In genomic region chr1:240466509-240466908, GRCh38 we compare ENCODE assay signal across 15 cellular contexts.
DNase-seq lines count a peak whose midpoint lies in the region; ATAC-seq and TF ChIP-seq lines count a peak whose summit lies in the region.
"Had no signal": no experiment of that assay in that cellular context is flagged by ENCODE, and none has a peak within 500 bp of the region (broad histone marks: within the 10 kb centered on the region; RNA-seq: fewer than 3 reads in every experiment).

No MANE protein-coding gene starts in this region.

- H3K36me3 ChIP-seq in GM23338 (ENCODE audit: insufficient read depth) (no peaks in the 10 kb centered on the region), KMS-11 (ENCODE audit: insufficient read depth) (no peaks in the 10 kb centered on the region), mesendoderm (ENCODE audit: control insufficient read depth, insufficient read depth, low read length) (no peaks in the 10 kb centered on the region)
- H3K36me3 ChIP-seq: BE2C, HAP-1 had no signal

- H3K23ac ChIP-seq in mesendoderm (ENCODE audit: low read length): no peak overlapping the region

- H3K79me2 ChIP-seq in GM23338 (replicated peaks; ENCODE audit: insufficient read depth) (no peaks in the 10 kb centered on the region), KMS-11 (ENCODE audit: insufficient read depth, low read depth) (no peaks in the 10 kb centered on the region), mesendoderm (ENCODE audit: control insufficient read depth, insufficient read depth, low read length) (no peaks in the 10 kb centered on the region)

- no peak overlapping the region for H3K4ac ChIP-seq in mesendoderm (ENCODE audit: low read depth, low read length)

- H3K36me3 Mint-ChIP-seq in GM23338 (ENCODE audit: low read depth): no peaks in the 10 kb centered on the region
- H3K36me3 Mint-ChIP-seq: CD8-positive, alpha-beta memory T cell had no signal

- H3K56ac ChIP-seq in mesendoderm (ENCODE audit: low read length): no peak overlapping the region

- H2BK15ac ChIP-seq in mesendoderm (replicated peaks; ENCODE audit: low read depth): no peak overlapping the region

- peaks cover 17% of the 10 kb centered on the region for H3K4me1 Mint-ChIP-seq in GM23338
- peaks cover 10% of the 10 kb centered on the region for H3K4me1 Mint-ChIP-seq in stimulated activated naive CD8-positive, alpha-beta T cell treated with anti-CD3 and anti-CD28 coated beads, Interleukin-15, amount 100 ng/mL, for 72 hours

- WGBS in mesendoderm (ENCODE audit: extremely low coverage, insufficient coverage, low lambda C conversion rate): no CpG with 5 or more reads among the region's 4 CpGs

- H3K4me3 ChIP-seq in GM23338 (no peak overlapping the region), KMS-11 (IDR thresholded peaks at IDR 0.05; ENCODE audit: insufficient read depth, low read depth, low read length) (no peak overlapping the region), mesendoderm (ENCODE audit: low read length) (no peak overlapping the region), coronary artery (no peak overlapping the region)
- H3K4me3 ChIP-seq: A549, HAP-1 had no signal

- no peak for ATAC-seq in GM23338
- ATAC-seq in stimulated activated naive CD8-positive, alpha-beta T cell treated with anti-CD3 and anti-CD28 coated beads, Interleukin-15, amount 100 ng/mL, for 72 hours: no peak
- ATAC-seq: A549 had no signal

- no peaks in the 10 kb centered on the region for H3F3A ChIP-seq in GM23338 (replicated peaks; ENCODE audit: low read depth)

- H3K4me1 ChIP-seq in GM23338 (ENCODE audit: insufficient read depth): no peaks in the 10 kb centered on the region
- H3K4me1 ChIP-seq in KMS-11 (ENCODE audit: low read depth, poor library complexity, severe bottlenecking): peaks cover 30% of the 10 kb centered on the region
- H3K4me1 ChIP-seq in mesendoderm (ENCODE audit: control insufficient read depth, low read depth, low read length): peaks cover 6% of the 10 kb centered on the region
- H3K4me1 ChIP-seq: A549, Caco-2, HAP-1 had no signal

- TF ChIP-seq CTCF in GM23338 (conservative IDR thresholded peaks at IDR 0.05; ENCODE audit: low read depth in 2 of 2): no peak
- TF ChIP-seq CTCF in KMS-11 (conservative IDR thresholded peaks at IDR 0.05; ENCODE audit: low read depth, low read length): no peak
- no peak for TF ChIP-seq CTCF in coronary artery (IDR thresholded peaks at IDR 0.05)

- no peaks in the 10 kb centered on the region for H3K79me1 ChIP-seq in mesendoderm (ENCODE audit: low read length)

- H3K27ac ChIP-seq in GM23338 (ENCODE audit: low read depth): no peak overlapping the region
- no peak overlapping the region for H3K27ac ChIP-seq in KMS-11
- H3K27ac ChIP-seq in mesendoderm (ENCODE audit: low read depth, low read length): no peak overlapping the region
- H3K27ac ChIP-seq in coronary artery: no peak overlapping the region
- H3K27ac ChIP-seq: A549, HL-60 had no signal

- H2AFZ ChIP-seq in GM23338 (no peak overlapping the region), KMS-11 (ENCODE audit: low read depth) (no peak overlapping the region)

- H3K9me2 ChIP-seq in GM23338 (ENCODE audit: insufficient read depth): no peaks in the 10 kb centered on the region

- H3K4me2 ChIP-seq in GM23338: no peak overlapping the region
- peak overlapping the region; percentile 33; the same call in 1 of the 2 replicates for H3K4me2 ChIP-seq in KMS-11
- no peak overlapping the region for H3K4me2 ChIP-seq in mesendoderm (ENCODE audit: low read length)
- H3K4me2 ChIP-seq: A549 had no signal

- no peak overlapping the region for H4K8ac ChIP-seq in mesendoderm (ENCODE audit: low read depth, low read length)

- H3K9ac ChIP-seq in KMS-11: no peak overlapping the region
- H3K9ac ChIP-seq in mesendoderm (ENCODE audit: low read length): no peak overlapping the region

- H3K27ac Mint-ChIP-seq in GM23338: peak overlapping the region; percentile 25; the same call in 1 of the 2 replicates
- no peak overlapping the region for H3K27ac Mint-ChIP-seq in stimulated activated naive CD8-positive, alpha-beta T cell treated with anti-CD3 and anti-CD28 coated beads, Interleukin-15, amount 100 ng/mL, for 72 hours
- H3K27ac Mint-ChIP-seq: CD8-positive, alpha-beta memory T cell had no signal

- H3K18ac ChIP-seq in mesendoderm (ENCODE audit: low read length): peak overlapping the region; percentile 64

- no peaks in the 10 kb centered on the region for H3K27me3 ChIP-seq in GM23338 (ENCODE audit: insufficient read depth)
- H3K27me3 ChIP-seq in KMS-11 (ENCODE audit: insufficient read depth, low read depth): no peaks in the 10 kb centered on the region
- no peaks in the 10 kb centered on the region for H3K27me3 ChIP-seq in mesendoderm (ENCODE audit: insufficient read depth, low read length, poor library complexity)
- H3K27me3 ChIP-seq: BE2C had no signal

- no peaks in the 10 kb centered on the region for H3K9me3 Mint-ChIP-seq in GM23338
- no peaks in the 10 kb centered on the region for H3K9me3 Mint-ChIP-seq in stimulated activated naive CD8-positive, alpha-beta T cell treated with anti-CD3 and anti-CD28 coated beads, Interleukin-15, amount 100 ng/mL, for 72 hours

- H2BK120ac ChIP-seq in mesendoderm (ENCODE audit: low read depth, low read length): no peak overlapping the region

- DNase-seq in GM23338 (ENCODE audit: low spot score): no peak
- peak; percentile 34 for DNase-seq in mesendoderm
- DNase-seq in activated CD4-positive, alpha-beta T cell treated with anti-CD3 and anti-CD28 coated beads for 4 hours: no peak
- no peak for DNase-seq in DMS79 treated with DMSO at 0.1 percent for 48 hours (lab: John Stamatoyannopoulos, UW)
- DNase-seq in stimulated activated naive CD8-positive, alpha-beta T cell treated with anti-CD3 and anti-CD28 coated beads, Interleukin-15, amount 100 ng/mL, for 72 hours: no peak
- DNase-seq in coronary artery (ENCODE audit: low spot score): no peak
- DNase-seq: BE2C; Caco-2; CD8-positive, alpha-beta memory T cell; DMS53; KBM-7 had no signal

- no peak overlapping the region for H2BK5ac ChIP-seq in mesendoderm (ENCODE audit: low read length)

- no peak overlapping the region for H3K4me3 Mint-ChIP-seq in GM23338
- no peak overlapping the region for H3K4me3 Mint-ChIP-seq in stimulated activated naive CD8-positive, alpha-beta T cell treated with anti-CD3 and anti-CD28 coated beads, Interleukin-15, amount 100 ng/mL, for 72 hours
- H3K4me3 Mint-ChIP-seq: CD8-positive, alpha-beta memory T cell had no signal

- no peaks in the 10 kb centered on the region for H4K20me1 ChIP-seq in GM23338 (replicated peaks; ENCODE audit: insufficient read depth)
- no peaks in the 10 kb centered on the region for H4K20me1 ChIP-seq in KMS-11 (ENCODE audit: insufficient read depth)

- H4K5ac ChIP-seq in mesendoderm (ENCODE audit: low read length): no peak overlapping the region

- no peak overlapping the region for H2AK5ac ChIP-seq in mesendoderm (ENCODE audit: low read length)

- H3K27me3 Mint-ChIP-seq in GM23338 (ENCODE audit: insufficient read depth, low read depth, poor library complexity): no peaks in the 10 kb centered on the region
- no peaks in the 10 kb centered on the region for H3K27me3 Mint-ChIP-seq in stimulated activated naive CD8-positive, alpha-beta T cell treated with anti-CD3 and anti-CD28 coated beads, Interleukin-15, amount 100 ng/mL, for 72 hours

TF ChIP-seq in GM23338, 12 proteins besides CTCF, POLR2A, EP300 and RAD21:
- no peak for TF ChIP-seq REST (IDR thresholded peaks at IDR 0.05; ENCODE audit: unreplicated experiment)
